Comparison of ENCODE assay signal across 10 cellular contexts in genomic region chr2:20091305-20091991, GRCh38. TPM values are rescaled to one million over a fixed set of nuclear protein-coding genes. Genes with fewer than 3 reads are reported as not detected.
A peak's percentile ranks its signal among the peaks of the same experiment; 100 is the strongest.
DNase-seq lines count a peak whose midpoint lies in the region; ATAC-seq, FAIRE-seq and TF ChIP-seq lines count a peak whose summit lies in the region.
"Had no signal": no experiment of that assay in that cellular context is flagged by ENCODE, and none has a peak within 500 bp of the region (broad histone marks: within the 10 kb centered on the region; RNA-seq: fewer than 3 reads in every experiment).

No MANE protein-coding gene starts in this region.

- peak overlapping the region; percentile 36 for H3K4me3 Mint-ChIP-seq in astrocyte (ENCODE audit: unreplicated experiment)
- H3K4me3 Mint-ChIP-seq in CD4-positive, alpha-beta T cell = no peak overlapping the region

- peaks cover 11% of the 10 kb centered on the region for H3F3A ChIP-seq in GM23248 (ENCODE audit: insufficient read depth)

- H3K9me3 ChIP-seq in GM23248 (ENCODE audit: low read depth) = no peaks in the 10 kb centered on the region
- H3K9me3 ChIP-seq in astrocyte (ENCODE audit: insufficient read depth, low read depth, low read length) = no peaks in the 10 kb centered on the region
- no peaks in the 10 kb centered on the region for H3K9me3 ChIP-seq in heart left ventricle
- no peaks in the 10 kb centered on the region for H3K9me3 ChIP-seq in sigmoid colon
- H3K9me3 ChIP-seq in CD4-positive, alpha-beta T cell (ENCODE audit: control insufficient read depth, low read length) = no peaks in the 10 kb centered on the region
- H3K9me3 ChIP-seq: ascending aorta had no signal

- H3K36me3 ChIP-seq in GM23248 (ENCODE audit: low read depth) (no peaks in the 10 kb centered on the region), astrocyte (ENCODE audit: insufficient read depth, low read length) (no peaks in the 10 kb centered on the region), heart left ventricle (no peaks in the 10 kb centered on the region), sigmoid colon (no peaks in the 10 kb centered on the region)
- H3K36me3 ChIP-seq: ascending aorta had no signal

- H4K20me1 ChIP-seq in GM23248 (ENCODE audit: insufficient read depth) (no peaks in the 10 kb centered on the region), astrocyte (ENCODE audit: insufficient read depth, low read length) (no peaks in the 10 kb centered on the region)

- peaks cover 22% of the 10 kb centered on the region for H3K4me1 Mint-ChIP-seq in astrocyte (ENCODE audit: low read depth, unreplicated experiment)
- no peaks in the 10 kb centered on the region for H3K4me1 Mint-ChIP-seq in CD4-positive, alpha-beta T cell (ENCODE audit: low read depth)

- H3K27me3 ChIP-seq in GM23248 (replicated peaks; ENCODE audit: insufficient read depth) (no peaks in the 10 kb centered on the region), astrocyte (ENCODE audit: insufficient read depth, low read length) (no peaks in the 10 kb centered on the region), heart left ventricle (no peaks in the 10 kb centered on the region), sigmoid colon (no peaks in the 10 kb centered on the region)
- no peaks in the 10 kb centered on the region for H3K27me3 ChIP-seq in CD4-positive, alpha-beta T cell (ENCODE audit: control insufficient read depth, insufficient read depth, low read length)
- H3K27me3 ChIP-seq: ascending aorta had no signal

- H2AFZ ChIP-seq in GM23248 = peak overlapping the region; percentile 61
- peak overlapping the region; percentile 59 for H2AFZ ChIP-seq in astrocyte (ENCODE audit: low read depth, low read length)

- no peaks in the 10 kb centered on the region for H3K36me3 Mint-ChIP-seq in astrocyte (ENCODE audit: low read depth, unreplicated experiment)
- no peaks in the 10 kb centered on the region for H3K36me3 Mint-ChIP-seq in CD4-positive, alpha-beta T cell (ENCODE audit: low read depth)

- H3K27ac ChIP-seq in GM23248 = peak overlapping the region; percentile 93
- peak overlapping the region; percentile 71 for H3K27ac ChIP-seq in astrocyte (ENCODE audit: low read depth, low read length)
- H3K27ac ChIP-seq in heart left ventricle = peak overlapping the region in 8 of 12 donors; percentile 5 to 53 (median 35)
- peak overlapping the region; percentile 53 to 66 (median 58) for H3K27ac ChIP-seq in sigmoid colon
- no peak overlapping the region for H3K27ac ChIP-seq in CD4-positive, alpha-beta T cell (ENCODE audit: low read depth, low read length)
- H3K27ac ChIP-seq: ascending aorta had no signal

- peaks cover 5% of the 10 kb centered on the region for H3K27me3 Mint-ChIP-seq in astrocyte (ENCODE audit: low read depth, unreplicated experiment)
- H3K27me3 Mint-ChIP-seq in CD4-positive, alpha-beta T cell = peaks cover 16% of the 10 kb centered on the region

- 1 to 3% methylated on average over 11 of the region's 11 CpGs for WGBS in GM23248 (ENCODE audit: low coverage in 1 of 2, low lambda C conversion rate in 2 of 2, missing lambda C conversion rate in 2 of 2), 2 experiments
- WGBS in heart left ventricle, 4 donors = 30 to 44% (median 37%) methylated on average over 11 of the region's 11 CpGs
- WGBS in sigmoid colon, 2 donors = 69 to 74% methylated on average over 11 of the region's 11 CpGs

- DNase-seq in GM23248 (peak; percentile 97), astrocyte (ENCODE audit: low read depth) (peak; percentile 91), heart left ventricle (peak in 4 of 5 donors; percentile 54 to 85 (median 61)), sigmoid colon (peak; percentile 94)
- DNase-seq in CD4-positive, alpha-beta T cell = no peak
- DNase-seq: NCI-H1105 had no signal

- peak overlapping the region; percentile 74 for H3K4me2 ChIP-seq in GM23248 (ENCODE audit: unreplicated experiment)
- H3K4me2 ChIP-seq in astrocyte (ENCODE audit: low read length) = peak overlapping the region; percentile 78

- peaks cover 34% of the 10 kb centered on the region for H3K4me1 ChIP-seq in GM23248 (ENCODE audit: insufficient read depth)
- peaks cover 22% of the 10 kb centered on the region for H3K4me1 ChIP-seq in astrocyte (ENCODE audit: insufficient read depth, low read length)
- peaks cover 0 to 24% (median 5%) of the 10 kb centered on the region in 12 donors for H3K4me1 ChIP-seq in heart left ventricle
- H3K4me1 ChIP-seq in sigmoid colon = peaks cover 0 to 31% (median 23%) of the 10 kb centered on the region in 4 donors
- H3K4me1 ChIP-seq: ascending aorta had no signal

- peak in 1 of 4 donors; percentile 24 for TF ChIP-seq EP300 in sigmoid colon (IDR thresholded peaks at IDR 0.05)

- ATAC-seq in heart left ventricle = peak; percentile 60 to 81 (median 74)
- ATAC-seq in HG02623 (IDR thresholded peaks at IDR 0.05; ENCODE audit: unreplicated experiment) = no peak
- ATAC-seq in HG02981 (IDR thresholded peaks at IDR 0.05; ENCODE audit: unreplicated experiment) = no peak
- ATAC-seq in GM19328 (IDR thresholded peaks at IDR 0.05; ENCODE audit: unreplicated experiment) = no peak
- ATAC-seq in CD4-positive, alpha-beta T cell (ENCODE audit: poor library complexity) = no peak

- in situ Hi-C loops in GM23248 (cut with MboI) = loop anchor here (5.0 to 10.0 kb wide), 2 partner anchors 79 to 127 kb away; partner anchors contain the start of gene MATN3

- peak overlapping the region; percentile 97 for H3K27ac Mint-ChIP-seq in astrocyte (ENCODE audit: unreplicated experiment)
- no peak overlapping the region for H3K27ac Mint-ChIP-seq in CD4-positive, alpha-beta T cell

- intact Hi-C loops in heart left ventricle (cut with DNase I) = loop anchor here in 2 of 10 donors (5.0 kb wide), 2 partner anchors 34 to 39 kb away; partner anchors contain the start of gene LAPTM4A (in 1 of the 2)
- intact Hi-C loops in sigmoid colon (cut with DNase I) = no loop called here
- intact Hi-C loops in CD4-positive, alpha-beta T cell (cut with DNase I, micrococcal nuclease) = loop anchor here in 1 of 2 experiments (10.0 kb wide), 1 partner anchor 1567 kb away; no protein-coding TSS in a partner anchor

- CTCF ChIA-PET in CD4-positive, alpha-beta T cell (lab: Charles Lee) = no interaction called here

- H3K9ac ChIP-seq in GM23248 = peak overlapping the region; percentile 78
- peak overlapping the region; percentile 53 for H3K9ac ChIP-seq in astrocyte (ENCODE audit: low read length)

- no peaks in the 10 kb centered on the region for H3K9me3 Mint-ChIP-seq in astrocyte (ENCODE audit: unreplicated experiment)
- H3K9me3 Mint-ChIP-seq in CD4-positive, alpha-beta T cell = no peaks in the 10 kb centered on the region

- no peaks in the 10 kb centered on the region for H3K79me2 ChIP-seq in GM23248 (ENCODE audit: insufficient read depth)
- no peaks in the 10 kb centered on the region for H3K79me2 ChIP-seq in astrocyte (ENCODE audit: insufficient read depth, low read length)

- TF ChIP-seq CTCF in astrocyte (IDR thresholded peaks at IDR 0.05; ENCODE audit: insufficient read depth, low read depth, low read length) (no peak), heart left ventricle (IDR thresholded peaks at IDR 0.05) (no peak), sigmoid colon (IDR thresholded peaks at IDR 0.05) (no peak)
- TF ChIP-seq CTCF in CD4-positive, alpha-beta T cell (IDR thresholded peaks at IDR 0.05) = no peak

- no peak for FAIRE-seq in astrocyte (lab: Jason Lieb, UNC)

- POLR2A ChIA-PET in CD4-positive, alpha-beta T cell (lab: Charles Lee) = no interaction called here

- no peak for TF ChIP-seq POLR2A in heart left ventricle (IDR thresholded peaks at IDR 0.05)
- TF ChIP-seq POLR2A in sigmoid colon (IDR thresholded peaks at IDR 0.05) = no peak

- peak overlapping the region; percentile 50 for H3K4me3 ChIP-seq in GM23248
- H3K4me3 ChIP-seq in astrocyte (ENCODE audit: insufficient read depth, low read depth, low read length) = no peak overlapping the region
- peak overlapping the region in 1 of 12 donors; percentile 4 for H3K4me3 ChIP-seq in heart left ventricle
- H3K4me3 ChIP-seq in sigmoid colon = no peak overlapping the region

- H3K9me2 ChIP-seq in GM23248 (ENCODE audit: insufficient read depth) = no peaks in the 10 kb centered on the region

RNA-seq across cellular contexts. Expression of gene LAPTM4A, which starts 40.0 kb away (rescaled TPM):
- total RNA-seq in GM23248 (2014; rRNA removed; shearing (Covaris generic)) = 363 and 372 TPM in 2 replicates
- polyA plus RNA-seq in GM23248 (2016; fragmentation: Nextera tagmentation; extraction: Ambion mirVana) (752 and 760 TPM in 2 replicates), heart left ventricle (100 to 1,000 TPM; 107 to 232 TPM), sigmoid colon (100 to 1,000 TPM in 1 of 3 donors, 10 to 100 TPM in 2; 59.2 to 192 (median 62.5) TPM)
- total RNA-seq in astrocyte (300 and 337 TPM in 2 replicates), heart left ventricle (100 to 1,000 TPM; 159 to 241 (median 177) TPM), sigmoid colon (100 to 1,000 TPM; 181 to 246 (median 227) TPM)
- 10 to 100 TPM; 59.4 to 62.0 TPM for total RNA-seq in CD4-positive, alpha-beta T cell

Comparison
In these comparisons a context has a peak if more than half of its experiments do, and no peak if none do; other contexts are left out.
1. DNase-seq: peak in GM23248 (single experiment), astrocyte (single experiment), heart left ventricle (4 of 5) and sigmoid colon (single experiment); none in CD4-positive, alpha-beta T cell (0 of 10).
2. ATAC-seq: peak in heart left ventricle (4 of 4); none in HG02623 (single experiment), HG02981 (single experiment), GM19328 (single experiment) and CD4-positive, alpha-beta T cell (single experiment).